Comparison of ENCODE assay signal across 11 cellular contexts in the genomic region with DNA sequence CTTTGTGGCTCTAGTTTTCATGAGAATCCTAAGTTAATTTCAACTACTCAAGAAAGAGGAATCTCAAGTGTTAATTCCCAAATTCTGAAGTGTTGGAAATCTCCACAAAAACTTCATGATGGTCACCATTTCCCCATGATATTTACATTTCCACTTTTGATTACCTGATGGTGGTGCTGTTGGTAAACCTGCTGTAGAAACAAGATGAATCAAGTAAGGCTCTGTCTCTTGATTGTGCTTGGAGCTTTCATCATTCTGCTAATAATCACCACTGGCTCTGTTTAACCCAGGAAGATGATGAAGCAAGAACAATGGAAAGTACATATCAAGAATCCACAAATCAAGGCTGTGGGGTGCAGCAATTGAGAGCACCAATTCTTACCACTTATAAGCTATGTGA.
DNase-seq lines count a peak whose midpoint lies in the region; ATAC-seq and TF ChIP-seq lines count a peak whose summit lies in the region.
"Had no signal": no experiment of that assay in that cellular context is flagged by ENCODE, and none has a peak within 500 bp of the region (broad histone marks: within the 10 kb centered on the region; RNA-seq: fewer than 3 reads in every experiment).

No MANE protein-coding gene starts in this region.

- no peaks in the 10 kb centered on the region for H3K9me3 ChIP-seq in liver (ENCODE audit: control insufficient read depth in 4 of 4, low read length in 3 of 4)

- ATAC-seq in HG02571 (IDR thresholded peaks at IDR 0.05; ENCODE audit: unreplicated experiment) = no peak
- ATAC-seq: stimulated activated memory B cell treated with anti-CD40 and anti-IgM and Interleukin-4, amounts not matched to agents 10 μg/mL and 1 μg/mL and 100 μg/mL, for 72 hours had no signal

- no peaks in the 10 kb centered on the region for H3K36me3 ChIP-seq in liver (ENCODE audit: control insufficient read depth in 4 of 4, insufficient read depth in 3 of 4, low read depth in 1 of 4, low read length in 3 of 4)

- H3K4me1 ChIP-seq in liver (ENCODE audit: control insufficient read depth in 4 of 4, insufficient read depth in 4 of 4, low read length in 3 of 4) = no peaks in the 10 kb centered on the region

- H3K4me3 ChIP-seq in NB4 (ENCODE audit: low read depth, low read length) = no peak overlapping the region
- H3K4me3 ChIP-seq in liver (ENCODE audit: low read depth in 1 of 3, low read length in 3 of 3) = no peak overlapping the region
- H3K4me3 ChIP-seq in coronary artery = no peak overlapping the region

- TF ChIP-seq CTCF in NB4 (IDR thresholded peaks at IDR 0.05; ENCODE audit: low read depth, low read length) (no peak), liver (IDR thresholded peaks at IDR 0.05; ENCODE audit: low read depth, low read length, missing input control) (peak; percentile 33), coronary artery (IDR thresholded peaks at IDR 0.05) (no peak)

- TF ChIP-seq POLR2A in NB4 (IDR thresholded peaks at IDR 0.05; ENCODE audit: extremely low read depth, insufficient read length) = no peak

- H3K27ac ChIP-seq in liver (ENCODE audit: low read depth in 1 of 2, low read length in 2 of 2) (no peak overlapping the region), coronary artery (no peak overlapping the region)

- H3K9ac ChIP-seq in liver (ENCODE audit: low read depth in 1 of 2, low read length in 2 of 2) = no peak overlapping the region

- H3K27me3 ChIP-seq in liver (ENCODE audit: control insufficient read depth in 4 of 4, insufficient read depth in 4 of 4, low read length in 3 of 4) = no peaks in the 10 kb centered on the region

- TF ChIP-seq RAD21 in liver (IDR thresholded peaks at IDR 0.05) = peak; percentile 88 to 90

- peak; percentile 45 for DNase-seq in DMS53 (lab: John Stamatoyannopoulos, UW)
- DNase-seq in NB4 (ENCODE audit: low read depth) = peak; percentile 2
- peak; percentile 49 for DNase-seq in dermis blood vessel endothelial cell
- no peak for DNase-seq in NCI-H446 (lab: John Stamatoyannopoulos, UW)
- DNase-seq in anterior cingulate cortex (lab: John Stamatoyannopoulos, UW) = no peak
- DNase-seq in coronary artery (ENCODE audit: low spot score) = no peak
- DNase-seq: DMS79 treated with DMSO at 0.1 percent for 48 hours, NCI-H2227 treated with DMSO at 0.1 percent for 48 hours had no signal

TF ChIP-seq in liver, 16 proteins besides CTCF, POLR2A, EP300 and RAD21:
- TF ChIP-seq GABPA (IDR thresholded peaks at IDR 0.05 in 1 of 2, conservative IDR thresholded peaks at IDR 0.05 in 1 of 2) = no peak
- TF ChIP-seq FOXA2 (IDR thresholded peaks at IDR 0.05) = peak; percentile 73
- no peak for TF ChIP-seq SP1 (IDR thresholded peaks at IDR 0.05)
- TF ChIP-seq HNF4A (conservative IDR thresholded peaks at IDR 0.05) = peak in 1 of 2 donors; percentile 32
TF ChIP-seq in liver: peak in this region for 2.

Comparison
In these comparisons a context has a peak if more than half of its experiments do, and no peak if none do; other contexts are left out.
1. DNase-seq: peak in DMS53 (single experiment), NB4 (single experiment) and dermis blood vessel endothelial cell (single experiment); none in NCI-H446 (0 of 2), anterior cingulate cortex (0 of 58) and coronary artery (single experiment).